ENCODE assay signal across 22 cellular contexts in the genomic region with DNA sequence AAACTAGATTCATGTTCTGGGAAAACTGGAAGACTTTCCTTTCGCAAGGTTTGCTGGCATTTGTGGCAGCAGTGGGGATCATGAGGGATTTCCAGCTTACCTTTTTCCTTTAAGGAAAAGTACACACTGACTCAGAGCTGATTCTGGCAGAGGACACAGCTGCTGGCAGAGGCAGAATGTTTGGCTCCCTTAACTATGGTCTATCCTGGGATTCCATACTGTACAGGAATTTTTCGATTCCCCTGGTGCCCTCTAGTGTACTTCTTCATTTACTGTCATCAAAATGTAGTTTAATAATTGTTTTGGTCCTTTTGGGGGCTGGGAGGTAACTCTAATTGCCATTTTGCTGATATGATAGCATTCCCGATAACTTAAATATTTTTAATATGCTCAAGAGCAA.
"Had no signal": no experiment of that assay in that cellular context is flagged by ENCODE, and none has a peak within 500 bp of the region (broad histone marks: within the 10 kb centered on the region; RNA-seq: fewer than 3 reads in every experiment).

No MANE protein-coding gene starts in this region.

- H3K27ac ChIP-seq: esophagus squamous epithelium, heart right ventricle, neural progenitor cell, right atrium auricular region, tibial artery, uterus had no signal

- DNase-seq: activated CD4-positive, alpha-beta T cell treated with anti-CD3 and anti-CD28 coated beads for 1 hour; activated CD8-positive, alpha-beta memory T cell treated with anti-CD3 and anti-CD28 coated beads for 24 hours; activated CD8-positive, alpha-beta memory T cell treated with anti-CD3 and anti-CD28 coated beads, Interleukin-2, amount 50 U/mL, for 48 hours; activated effector memory CD4-positive, alpha-beta T cell treated with Interleukin-2 at 50 U/mL for 16 hours; activated naive CD4-positive, alpha-beta T cell treated with anti-CD3 and anti-CD28 coated beads, Interleukin-2, amount 10 ng/mL, durations not matched to agents 7 days and 5 days; activated naive CD8-positive, alpha-beta T cell treated with anti-CD3 and anti-CD28 coated beads, Interleukin-2, amount 50 U/mL, for 24 hours; activated T-cell treated with anti-CD3 and anti-CD28 coated beads, Interleukin-2, amount 50 U/mL, for 48 hours; anterior cingulate cortex; dermis blood vessel endothelial cell; effector memory CD4-positive, alpha-beta T cell; esophagus squamous epithelium; heart right ventricle; immature natural killer cell; kidney glomerular epithelial cell; mesendoderm; naive thymus-derived CD4-positive, alpha-beta T cell; stimulated activated CD4-positive, alpha-beta T cell treated with anti-CD3 and anti-CD28 coated beads, Interleukin-2, amount 100 ng/mL, for 24 hours; stimulated activated naive CD4-positive, alpha-beta T cell treated with Interleukin-2 at 50 U/mL for 16 hours; tibial artery; uterus had no signal

- H3K27me3 ChIP-seq: esophagus squamous epithelium, heart right ventricle, neural progenitor cell, right atrium auricular region, tibial artery, uterus had no signal

- H3K4me1 ChIP-seq: esophagus squamous epithelium, heart right ventricle, neural progenitor cell, right atrium auricular region, tibial artery, uterus had no signal

- H3K4me3 ChIP-seq: esophagus squamous epithelium, heart right ventricle, neural progenitor cell, right atrium auricular region, tibial artery, uterus had no signal

- H3K36me3 ChIP-seq: esophagus squamous epithelium, heart right ventricle, neural progenitor cell, right atrium auricular region, tibial artery, uterus had no signal

- H3K9ac ChIP-seq: neural progenitor cell had no signal
